Comparison of ENCODE assay signal across 1 cellular context in genomic region chr4:38667005-38667771, GRCh38.
A peak's percentile ranks its signal among the peaks of the same experiment; 100 is the strongest.
TF ChIP-seq lines count a peak whose summit lies in the region.

No MANE protein-coding gene starts in this region.

TF ChIP-seq in HepG2, 621 proteins besides CTCF, POLR2A, EP300 and RAD21 (continued from another document and continues in another):
- no peak; the same call in 1 of the 2 replicates for TF ChIP-seq ARID3A (IDR thresholded peaks at IDR 0.05; ENCODE audit: low read depth, low read length)
- TF ChIP-seq SALL1 (CRISPR knock-in tag; IDR thresholded peaks at IDR 0.05): peak; percentile 94
- TF ChIP-seq ZNF441 (CRISPR knock-in tag; IDR thresholded peaks at IDR 0.05; ENCODE audit: borderline replicate concordance): peak; percentile 14
- TF ChIP-seq ATF6 (CRISPR knock-in tag; conservative IDR thresholded peaks at IDR 0.05): no peak
- TF ChIP-seq ZHX2 (IDR thresholded peaks at IDR 0.05; ENCODE audit: low read depth): peak; percentile 76
- TF ChIP-seq ZHX2 (CRISPR knock-in tag; IDR thresholded peaks at IDR 0.05; ENCODE audit: borderline replicate concordance): peak; percentile 54; the same call in 1 of the 2 replicates
- TF ChIP-seq STAG1 (CRISPR knock-in tag; IDR thresholded peaks at IDR 0.05): peak; percentile 27; the same call in 1 of the 2 replicates
- 0 out of 2 replicates have a peak, but pooled peaks have one; percentile 17 for TF ChIP-seq GATA4 (IDR thresholded peaks at IDR 0.05; ENCODE audit: borderline replicate concordance, low read depth)
- TF ChIP-seq ZNF609 (CRISPR knock-in tag; IDR thresholded peaks at IDR 0.05; ENCODE audit: borderline replicate concordance): peak; percentile 79; the same call in 1 of the 2 replicates
- no peak for TF ChIP-seq ZKSCAN8 (CRISPR knock-in tag; IDR thresholded peaks at IDR 0.05; ENCODE audit: borderline replicate concordance)
- peak in 1 of 2 experiments; percentile 47; a peak in 1 of 4 replicates for TF ChIP-seq REST (IDR thresholded peaks at IDR 0.05; ENCODE audit: borderline replicate concordance in 1 of 2, low read depth in 1 of 2, low read length in 2 of 2)
- peak; percentile 85; the same call in 1 of the 2 replicates for TF ChIP-seq FOXJ3 (CRISPR knock-in tag; IDR thresholded peaks at IDR 0.05; ENCODE audit: borderline replicate concordance)
- 0 out of 2 replicates have a peak, but pooled peaks have one; percentile 41 for TF ChIP-seq GMEB1 (CRISPR knock-in tag; IDR thresholded peaks at IDR 0.05; ENCODE audit: borderline replicate concordance)
- TF ChIP-seq HNRNPK (IDR thresholded peaks at IDR 0.05; ENCODE audit: low read depth, low read length, poor library complexity, severe bottlenecking): no peak
- no peak for TF ChIP-seq ZNF335 (CRISPR knock-in tag; IDR thresholded peaks at IDR 0.05)
- no peak; the same call in 1 of the 2 replicates for TF ChIP-seq ZNF747 (CRISPR knock-in tag; IDR thresholded peaks at IDR 0.05; ENCODE audit: borderline replicate concordance)
- no peak for TF ChIP-seq NR3C1 (CRISPR knock-in tag; IDR thresholded peaks at IDR 0.05)
- no peak for TF ChIP-seq ATF5 (CRISPR knock-in tag; IDR thresholded peaks at IDR 0.05; ENCODE audit: low read depth)
- peak; percentile 79 for TF ChIP-seq ISL2 (CRISPR knock-in tag; IDR thresholded peaks at IDR 0.05)
- TF ChIP-seq GABPB1 (CRISPR knock-in tag; IDR thresholded peaks at IDR 0.05): peak; percentile 68
- TF ChIP-seq ERF (CRISPR knock-in tag; IDR thresholded peaks at IDR 0.05): peak; percentile 84; the same call in 1 of the 2 replicates
- TF ChIP-seq MYC (CRISPR knock-in tag; IDR thresholded peaks at IDR 0.05; ENCODE audit: borderline replicate concordance): peak; percentile 56; the same call in 1 of the 2 replicates
- no peak for TF ChIP-seq TRIM22 (IDR thresholded peaks at IDR 0.05)
- TF ChIP-seq GPBP1L1 (CRISPR knock-in tag; IDR thresholded peaks at IDR 0.05): no peak
